10 cellular contexts compared by ENCODE assay signal in genomic region chr14:24426912-24427536, GRCh38. TPM values are rescaled to one million over a fixed set of nuclear protein-coding genes. Genes with fewer than 3 reads are reported as not detected.
A peak's percentile ranks its signal among the peaks of the same experiment; 100 is the strongest.
DNase-seq lines count a peak whose midpoint lies in the region; FAIRE-seq and TF ChIP-seq lines count a peak whose summit lies in the region.
"Had no signal": no experiment of that assay in that cellular context is flagged by ENCODE, and none has a peak within 500 bp of the region (broad histone marks: within the 10 kb centered on the region; RNA-seq: fewer than 3 reads in every experiment).

No MANE protein-coding gene starts in this region.

- FAIRE-seq in bronchial epithelial cell (lab: Jason Lieb, UNC): no peak

- H3K9me3 ChIP-seq in muscle layer of duodenum (ENCODE audit: control insufficient read depth in 1 of 2, low read length in 2 of 2): no peaks in the 10 kb centered on the region
- H3K9me3 ChIP-seq: ascending aorta had no signal

- H3K27me3 ChIP-seq in bronchial epithelial cell (ENCODE audit: control insufficient read depth, insufficient read depth, low read length) (no peaks in the 10 kb centered on the region), muscle layer of duodenum (ENCODE audit: low read depth, low read length) (no peaks in the 10 kb centered on the region)
- H3K27me3 ChIP-seq: ascending aorta had no signal

- no peak overlapping the region for H3K4me3 ChIP-seq in bronchial epithelial cell (ENCODE audit: low read depth, low read length)
- no peak overlapping the region for H3K4me3 ChIP-seq in muscle layer of duodenum (ENCODE audit: low read depth in 1 of 2, low read length in 2 of 2)
- H3K4me3 ChIP-seq in coronary artery: no peak overlapping the region
- H3K4me3 ChIP-seq: ascending aorta had no signal

- TF ChIP-seq CTCF in bronchial epithelial cell (IDR thresholded peaks at IDR 0.05; ENCODE audit: insufficient read depth, low read length, severe bottlenecking): peak; percentile 14
- TF ChIP-seq CTCF in coronary artery (IDR thresholded peaks at IDR 0.05): no peak

- H3K27ac ChIP-seq in muscle layer of duodenum (ENCODE audit: low read length) (peak overlapping the region; percentile 32), coronary artery (no peak overlapping the region)
- H3K27ac ChIP-seq: ascending aorta had no signal

- DNase-seq in COLO668 (lab: John Stamatoyannopoulos, UW; ENCODE audit: unreplicated experiment) (peak; percentile 69), HuH-7.5 (ENCODE audit: low spot score) (peak; percentile 61), bronchial epithelial cell (ENCODE audit: low read depth) (peak; percentile 64), coronary artery (ENCODE audit: low spot score) (no peak), GM03348 (ENCODE audit: low spot score) (no peak), SW480 (ENCODE audit: low spot score) (no peak)
- DNase-seq: activated CD4-positive, alpha-beta T cell treated with anti-CD3 and anti-CD28 coated beads, Interleukin-2, amount 50 U/mL, for 1 hour; NCI-H2081 had no signal

- peaks cover 16 to 18% of the 10 kb centered on the region in 2 donors for H3K4me1 ChIP-seq in muscle layer of duodenum (ENCODE audit: control insufficient read depth in 1 of 2, insufficient read depth in 2 of 2, low read length in 2 of 2)

- peaks cover 5% of the 10 kb centered on the region for H3K36me3 ChIP-seq in bronchial epithelial cell (ENCODE audit: control insufficient read depth, insufficient read depth, low read length)
- peaks cover 0 to under 1% of the 10 kb centered on the region in 2 donors for H3K36me3 ChIP-seq in muscle layer of duodenum (ENCODE audit: control insufficient read depth in 1 of 2, insufficient read depth in 2 of 2, low read length in 2 of 2)

RNA-seq across cellular contexts. Expression of gene CBLN3, which starts 2.4 kb away (rescaled TPM):
- 0.38 and 0.53 TPM in 2 replicates for total RNA-seq in bronchial epithelial cell

RNA-seq across cellular contexts. Expression of gene KHNYN, which starts 2.7 kb away (rescaled TPM):
- 128 and 167 TPM in 2 replicates for total RNA-seq in bronchial epithelial cell

RNA-seq across cellular contexts. Expression of gene SDR39U1, which starts 15.6 kb away (rescaled TPM):
- 6.5 and 8.2 TPM in 2 replicates for total RNA-seq in bronchial epithelial cell

RNA-seq across cellular contexts. Expression of gene NYNRIN, which starts 28.2 kb away (rescaled TPM):
- 2.0 and 2.6 TPM in 2 replicates for total RNA-seq in bronchial epithelial cell

RNA-seq across cellular contexts. Expression of gene NFATC4, which starts 59.0 kb away (rescaled TPM):
- 4.7 and 7.3 TPM in 2 replicates for total RNA-seq in bronchial epithelial cell

Comparison
In these comparisons a context has a peak if more than half of its experiments do, and no peak if none do; other contexts are left out.
1. DNase-seq: peak in COLO668 (single experiment), HuH-7.5 (single experiment) and bronchial epithelial cell (single experiment); none in coronary artery (single experiment), GM03348 (single experiment) and SW480 (single experiment).